ENCODE assay signal across 19 cellular contexts in genomic region chr2:128982001-128982400, GRCh38.
"Had no signal": no experiment of that assay in that cellular context is flagged by ENCODE, and none has a peak within 500 bp of the region (broad histone marks: within the 10 kb centered on the region; RNA-seq: fewer than 3 reads in every experiment).

No MANE protein-coding gene starts in this region.

- H3K9me3 ChIP-seq: colonic mucosa, heart right ventricle, left lung, lower lobe of right lung had no signal

- H3K27ac ChIP-seq: colonic mucosa, epithelial cell of prostate, foreskin keratinocyte, heart right ventricle, left lung, lower lobe of right lung had no signal

- DNase-seq: cerebellar nuclear complex; colonic mucosa; cortex of kidney; effector CD8-positive, alpha-beta T cell; effector memory CD8-positive, alpha-beta T cell; endodermal cell; erythroblast; glutamatergic neuron; heart right ventricle; hippocampal formation; immature natural killer cell; left cardiac atrium; left lung; left ventricle myocardium superior; lower lobe of right lung; mesenchymal stem cell; midbrain had no signal

- H3K27me3 ChIP-seq: colonic mucosa, foreskin keratinocyte, left lung had no signal

- H3K4me1 ChIP-seq: colonic mucosa, heart right ventricle, left lung, lower lobe of right lung had no signal

- H3K36me3 ChIP-seq: colonic mucosa, heart right ventricle, left lung, lower lobe of right lung had no signal

- H3K4me3 ChIP-seq: colonic mucosa, heart right ventricle, left lung, lower lobe of right lung had no signal
